ENCODE assay signal across 8 cellular contexts in the genomic region with DNA sequence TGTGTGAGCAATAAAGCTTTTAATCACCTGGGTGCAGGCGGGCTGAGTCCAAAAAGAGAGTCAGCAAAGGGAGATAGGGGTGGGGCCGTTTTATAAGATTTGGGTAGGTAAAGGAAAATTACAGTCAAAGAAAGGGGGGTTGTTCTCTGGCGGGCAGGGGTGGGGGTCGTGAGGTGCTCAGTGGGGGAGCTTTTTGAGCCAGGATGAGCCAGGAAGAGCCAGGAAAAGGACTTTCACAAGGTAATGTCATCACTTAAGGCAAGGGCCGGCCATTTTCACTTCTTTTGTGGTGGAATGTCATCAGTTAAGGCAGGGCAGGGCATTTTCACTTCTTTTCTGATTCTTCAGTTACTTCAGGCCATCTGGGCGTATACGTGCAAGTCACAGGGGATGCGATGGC. TPM values are rescaled to one million over a fixed set of nuclear protein-coding genes. Genes with fewer than 3 reads are reported as not detected.
DNase-seq lines count a peak whose midpoint lies in the region; ATAC-seq and TF ChIP-seq lines count a peak whose summit lies in the region.
"Not testable (repeated sequence)": the region's sequence is repeated elsewhere in the genome, so short reads cannot be mapped to it uniquely, and the experiment has no call there.
"Had no signal": no experiment of that assay in that cellular context is flagged by ENCODE, and none has a peak within 500 bp of the region (broad histone marks: within the 10 kb centered on the region; RNA-seq: fewer than 3 reads in every experiment).

No MANE protein-coding gene starts in this region.

- ATAC-seq in GM23338, heart left ventricle: not testable (repeated sequence)

- H4K8ac ChIP-seq in mesendoderm (ENCODE audit: low read depth, low read length): not testable (repeated sequence)

- H3K4me2 ChIP-seq in GM23338: peak overlapping the region; percentile 91
- H3K4me2 ChIP-seq in PC-9: peak overlapping the region; percentile 80; the same call in 1 of the 2 replicates
- not testable (repeated sequence) for H3K4me2 ChIP-seq in mesendoderm (ENCODE audit: low read length)
- peak overlapping the region; percentile 82 for H3K4me2 ChIP-seq in smooth muscle cell

- H3K79me1 ChIP-seq in mesendoderm (ENCODE audit: low read length): not testable (repeated sequence)

- not testable (repeated sequence) for H3K9ac ChIP-seq in mesendoderm (ENCODE audit: low read length); smooth muscle cell (ENCODE audit: low read depth)

- H3K27me3 Mint-ChIP-seq in GM23338 (ENCODE audit: insufficient read depth, low read depth, poor library complexity): peaks cover 15% of the 10 kb centered on the region
- not testable (repeated sequence) for H3K27me3 Mint-ChIP-seq in chondrocyte (ENCODE audit: low read depth); osteocyte (ENCODE audit: unreplicated experiment)

- not testable (repeated sequence) for H3K9me3 Mint-ChIP-seq in GM23338; chondrocyte (ENCODE audit: low read depth); osteocyte (ENCODE audit: unreplicated experiment)

- TF ChIP-seq POLR2A in heart left ventricle (IDR thresholded peaks at IDR 0.05): not testable (repeated sequence)

- POLR2A ChIA-PET in PC-9 (lab: Charles Lee; ENCODE audit: unreplicated experiment): interaction anchor here (0.6 kb wide), 1 partner anchor 168 kb away, joined by 3 read pairs; no protein-coding TSS in a partner anchor

- not testable (repeated sequence) for H2AFZ ChIP-seq in GM23338; PC-9; smooth muscle cell (ENCODE audit: low read depth)

- peak overlapping the region; percentile 82 for H3K4me3 ChIP-seq in GM23338
- H3K4me3 ChIP-seq in PC-9; mesendoderm (ENCODE audit: low read length); smooth muscle cell: not testable (repeated sequence)
- peak overlapping the region in 5 of 12 donors; percentile 9 to 96 (median 78) for H3K4me3 ChIP-seq in heart left ventricle

- not testable (repeated sequence) for H3K23ac ChIP-seq in mesendoderm (ENCODE audit: low read length)

- H3K27ac Mint-ChIP-seq in GM23338; chondrocyte (ENCODE audit: unreplicated experiment): not testable (repeated sequence)
- peak overlapping the region; percentile 5 for H3K27ac Mint-ChIP-seq in osteocyte (ENCODE audit: unreplicated experiment)

- H3K79me2 ChIP-seq in GM23338 (replicated peaks; ENCODE audit: insufficient read depth) (peaks cover 57% of the 10 kb centered on the region), PC-9 (ENCODE audit: low read depth) (peaks cover 48% of the 10 kb centered on the region), mesendoderm (ENCODE audit: control insufficient read depth, insufficient read depth, low read length) (peaks cover 33% of the 10 kb centered on the region), smooth muscle cell (ENCODE audit: low read depth) (peaks cover 47% of the 10 kb centered on the region)

- WGBS in heart left ventricle, 4 donors: 66 to 78% (median 71%) methylated on average over 8 of the region's 8 CpGs
- no CpG with 5 or more reads among the region's 8 CpGs for WGBS in mesendoderm (ENCODE audit: extremely low coverage, insufficient coverage, low lambda C conversion rate)
- 61% methylated on average over 7 of the region's 8 CpGs for WGBS in smooth muscle cell (ENCODE audit: low lambda C conversion rate)

- BruUV-seq in PC-9 (replicated peaks; lab: Mats Ljungman, UMichigan): not testable (repeated sequence)

- H3K4me1 ChIP-seq in GM23338 (ENCODE audit: insufficient read depth) (peaks cover 48% of the 10 kb centered on the region), PC-9 (replicated peaks; ENCODE audit: insufficient read depth) (peaks cover 28% of the 10 kb centered on the region), heart left ventricle (peaks cover 4 to 64% (median 30%) of the 10 kb centered on the region in 12 donors), mesendoderm (ENCODE audit: control insufficient read depth, low read depth, low read length) (peaks cover 19% of the 10 kb centered on the region), smooth muscle cell (ENCODE audit: low read depth) (peaks cover 30% of the 10 kb centered on the region)

- H2BK5ac ChIP-seq in mesendoderm (ENCODE audit: low read length): not testable (repeated sequence)

- not testable (repeated sequence) for H2AK5ac ChIP-seq in mesendoderm (ENCODE audit: low read length)

- not testable (repeated sequence) for H3K36me3 ChIP-seq in GM23338 (ENCODE audit: insufficient read depth); PC-9 (ENCODE audit: low read depth); heart left ventricle; mesendoderm (ENCODE audit: control insufficient read depth, insufficient read depth, low read length); smooth muscle cell (ENCODE audit: low read depth)

- H2BK15ac ChIP-seq in mesendoderm (replicated peaks; ENCODE audit: low read depth): not testable (repeated sequence)

- H3K18ac ChIP-seq in mesendoderm (ENCODE audit: low read length): peak overlapping the region; percentile 52

- H3K4me3 Mint-ChIP-seq in GM23338 (peak overlapping the region; percentile 32; the same call in 1 of the 3 replicates), chondrocyte (ENCODE audit: unreplicated experiment) (peak overlapping the region; percentile 95)
- not testable (repeated sequence) for H3K4me3 Mint-ChIP-seq in osteocyte (ENCODE audit: unreplicated experiment)

- H2BK120ac ChIP-seq in mesendoderm (ENCODE audit: low read depth, low read length): not testable (repeated sequence)

- H4K20me1 ChIP-seq in GM23338 (replicated peaks; ENCODE audit: insufficient read depth); PC-9 (ENCODE audit: insufficient read depth): not testable (repeated sequence)
- peaks cover 58% of the 10 kb centered on the region for H4K20me1 ChIP-seq in smooth muscle cell (ENCODE audit: low read depth)

- H3K27me3 ChIP-seq in GM23338 (ENCODE audit: insufficient read depth) (peaks cover 11% of the 10 kb centered on the region), heart left ventricle (peaks cover 0 to 37% (median 0%) of the 10 kb centered on the region in 9 donors)
- not testable (repeated sequence) for H3K27me3 ChIP-seq in PC-9 (ENCODE audit: insufficient read depth, low read depth); mesendoderm (ENCODE audit: insufficient read depth, low read length, poor library complexity); smooth muscle cell (ENCODE audit: low read depth)

- H4K5ac ChIP-seq in mesendoderm (ENCODE audit: low read length): not testable (repeated sequence)

- not testable (repeated sequence) for H3K4ac ChIP-seq in mesendoderm (ENCODE audit: low read depth, low read length)

- H3K36me3 Mint-ChIP-seq in GM23338 (ENCODE audit: low read depth); chondrocyte (ENCODE audit: low read depth); osteocyte (ENCODE audit: unreplicated experiment): not testable (repeated sequence)

- TF ChIP-seq CTCF in GM23338 (conservative IDR thresholded peaks at IDR 0.05; ENCODE audit: low read depth in 2 of 2); PC-9 (conservative IDR thresholded peaks at IDR 0.05); chondrocyte (IDR thresholded peaks at IDR 0.05); heart left ventricle (IDR thresholded peaks at IDR 0.05); osteocyte (IDR thresholded peaks at IDR 0.05); smooth muscle cell (IDR thresholded peaks at IDR 0.05; ENCODE audit: borderline replicate concordance, insufficient read depth, poor library complexity, severe bottlenecking): not testable (repeated sequence)

- H3K4me1 Mint-ChIP-seq in GM23338 (peaks cover 54% of the 10 kb centered on the region), chondrocyte (ENCODE audit: low read depth) (peaks cover 65% of the 10 kb centered on the region), osteocyte (ENCODE audit: unreplicated experiment) (peaks cover 57% of the 10 kb centered on the region)

- H3K56ac ChIP-seq in mesendoderm (ENCODE audit: low read length): peak overlapping the region; percentile 70

- H3F3A ChIP-seq in GM23338 (replicated peaks; ENCODE audit: low read depth); PC-9 (ENCODE audit: insufficient read depth, low read depth): not testable (repeated sequence)
- H3F3A ChIP-seq in smooth muscle cell (ENCODE audit: low read depth): peaks cover 30% of the 10 kb centered on the region

- H3K27ac ChIP-seq in GM23338 (ENCODE audit: low read depth): peak overlapping the region; percentile 81
- not testable (repeated sequence) for H3K27ac ChIP-seq in PC-9; smooth muscle cell (ENCODE audit: low read depth)
- H3K27ac ChIP-seq in heart left ventricle: peak overlapping the region; percentile 95 to 100 (median 97)
- peak overlapping the region; percentile 40 for H3K27ac ChIP-seq in mesendoderm (ENCODE audit: low read depth, low read length)

- intact Hi-C loops in PC-9 (cut with micrococcal nuclease; ENCODE audit: unreplicated experiment): not testable (repeated sequence)
- intact Hi-C loops in heart left ventricle (cut with DNase I): loop anchor here in 3 of 10 donors (2.0 to 10.0 kb wide), 2 partner anchors 163 to 721 kb away; partner anchors contain the start of gene TCP11L2 (in 2 of the 3)

- CTCF ChIA-PET in PC-9 (lab: Charles Lee): interaction anchor here (0.6 kb wide), 1 partner anchor 438 kb away, joined by 3 read pairs; no protein-coding TSS in a partner anchor

- H3K9me3 ChIP-seq in PC-9 (ENCODE audit: insufficient read depth, low read depth); heart left ventricle; smooth muscle cell (replicated peaks; ENCODE audit: low read depth): not testable (repeated sequence)

- not testable (repeated sequence) for H3K9me2 ChIP-seq in GM23338 (ENCODE audit: insufficient read depth); PC-9 (ENCODE audit: insufficient read depth)

- not testable (repeated sequence) for DNase-seq in GM23338 (ENCODE audit: low spot score); PC-9; chondrocyte (ENCODE audit: low spot score); heart left ventricle; mesendoderm; osteocyte (ENCODE audit: extremely low spot score, unreplicated experiment); smooth muscle cell (lab: John Stamatoyannopoulos, UW; ENCODE audit: unreplicated experiment)

RNA-seq across cellular contexts. Expression of gene NUAK1, which starts 3.2 kb away (rescaled TPM):
- total RNA-seq in GM23338 (2014; rRNA removed; shearing (Covaris generic)): 15.4 and 16.9 TPM in 2 replicates
- polyA plus RNA-seq in GM23338 (2016; fragmentation: Nextera tagmentation; extraction: Ambion mirVana) (4.7 and 5.4 TPM in 2 replicates), heart left ventricle (10 to 100 TPM; 10.5 to 21.5 TPM), smooth muscle cell (35.3 and 38.8 TPM in 2 replicates)
- total RNA-seq in PC-9 (2021) (7.9 and 8.3 TPM in 2 replicates), chondrocyte (78.1 to 81.4 TPM (median 78.5 TPM) in 3 replicates), heart left ventricle (10 to 100 TPM; 34.7 to 50.7 (median 39.8) TPM), osteocyte (20.2 and 21.1 TPM in 2 replicates), smooth muscle cell (54.0 and 64.2 TPM in 2 replicates)
- 22.4 TPM for polyA plus RNA-seq in mesendoderm (2013, experiment 1 of 2)
- 22.1 TPM for polyA plus RNA-seq in mesendoderm (2013, experiment 2 of 2)
- polyA plus RNA-seq: CD14-positive monocyte had no signal
